24 cellular contexts compared by ENCODE assay signal in genomic region chr20:34294563-34294962, GRCh38. TPM values are rescaled to one million over a fixed set of nuclear protein-coding genes. Genes with fewer than 3 reads are reported as not detected.
"Had no signal": no experiment of that assay in that cellular context is flagged by ENCODE, and none has a peak within 500 bp of the region (broad histone marks: within the 10 kb centered on the region; RNA-seq: fewer than 3 reads in every experiment).

No MANE protein-coding gene starts in this region.

- DNase-seq: IMR-90, Kasumi-1, MM.1S, NCI-H1092 treated with DMSO at 0.1 percent for 48 hours, NCI-H1436, NCI-H187, NCI-H2029, NCI-H2081 treated with DMSO at 0.1 percent for 48 hours, NCI-H2171, NCI-H226, NCI-H446, NCI-H510A, NCI-H524 treated with DMSO at 0.1 percent for 48 hours, NCI-H69, NCI-H774, PC-3, SHP77 treated with DMSO at 0.1 percent for 48 hours, SJCRH30 had no signal

- H3K4me3 ChIP-seq: SJCRH30 had no signal

- ATAC-seq: Panc1, PC-3, Right ventricle myocardium inferior, SK-N-SH treated with all-trans-retinoic acid at 6 μM for 48 hours had no signal

- H3K27me3 ChIP-seq: SJCRH30 had no signal

- H3K4me1 ChIP-seq: SJCRH30 had no signal

- H3K27ac ChIP-seq: KMS-11, SJCRH30 had no signal

- H3K9me3 ChIP-seq: SJCRH30 had no signal

RNA-seq across cellular contexts. Expression of gene ASIP, which starts 53.3 kb away (rescaled TPM):
- total RNA-seq: HT-29, IMR-90, M059J, PC-3, SJCRH30 had no signal
- polyA plus RNA-seq: IMR-90 had no signal
